ENCODE assay signal across 18 cellular contexts in genomic region chr20:43043887-43044286, GRCh38.
"Had no signal": no experiment of that assay in that cellular context is flagged by ENCODE, and none has a peak within 500 bp of the region (broad histone marks: within the 10 kb centered on the region; RNA-seq: fewer than 3 reads in every experiment).

No MANE protein-coding gene starts in this region.

- DNase-seq: activated CD4-positive, alpha-beta T cell treated with anti-CD3 and anti-CD28 coated beads, Interleukin-2, amount 50 U/mL, for 1 hour; activated CD4-positive, CD25-positive, alpha-beta regulatory T cell; activated naive CD4-positive, alpha-beta T cell treated with anti-CD3 and anti-CD28 coated beads, Interleukin-2, amount 10 ng/mL, durations not matched to agents 7 days and 5 days; activated T-cell treated with anti-CD3 and anti-CD28 coated beads for 4 hours; foreskin melanocyte; heart left ventricle; left lung; mesenchymal stem cell; retina; thyroid gland; uterus had no signal

- H3K4me1 ChIP-seq: heart left ventricle, left lung, thyroid gland, uterus had no signal

- ATAC-seq: activated T-helper 17 cell treated with anti-CD3 and anti-CD28 coated beads, Interleukin-2, amount 50 U/mL, for 72 hours; heart left ventricle; left lung had no signal

- FAIRE-seq: colon, endothelial cell of umbilical vein, islet of Langerhans, pancreas, TTC549 had no signal

- H3K9me3 ChIP-seq: left lung, pancreas, thyroid gland, uterus had no signal

- H3K4me3 ChIP-seq: heart left ventricle, left lung, pancreas, skin epidermis, thyroid gland, uterus had no signal

- H3K27me3 ChIP-seq: heart left ventricle, pancreas, thyroid gland, uterus had no signal

- H3K36me3 ChIP-seq: heart left ventricle, left lung, pancreas, thyroid gland, uterus had no signal

- H3K27ac ChIP-seq: heart left ventricle, left lung, pancreas, skin epidermis, thyroid gland, uterus had no signal
